In genomic region chr3:15997274-15997943, GRCh38 we compare ENCODE assay signal across 22 cellular contexts.
A peak's percentile ranks its signal among the peaks of the same experiment; 100 is the strongest.
DNase-seq lines count a peak whose midpoint lies in the region; ATAC-seq and TF ChIP-seq lines count a peak whose summit lies in the region.
"Had no signal": no experiment of that assay in that cellular context is flagged by ENCODE, and none has a peak within 500 bp of the region (broad histone marks: within the 10 kb centered on the region; RNA-seq: fewer than 3 reads in every experiment).

No MANE protein-coding gene starts in this region.

- H3K36me3 Mint-ChIP-seq in activated CD4-positive, alpha-beta T cell treated with anti-CD3 and anti-CD28 coated beads, Interleukin-2, amount 10 ng/mL, durations not matched to agents 24 days and 14 days (ENCODE audit: low read depth), result no peaks in the 10 kb centered on the region

- intact Hi-C loops in psoas muscle (cut with DNase I), result no loop called here
- intact Hi-C loops in activated CD4-positive, alpha-beta T cell treated with anti-CD3 and anti-CD28 coated beads, Interleukin-2, amount 10 ng/mL, durations not matched to agents 24 days and 14 days (cut with micrococcal nuclease), result no loop called here

- no peak overlapping the region for H3K4me3 ChIP-seq in psoas muscle
- H3K4me3 ChIP-seq: coronary artery, left ventricle myocardium inferior, vagina had no signal

- H3K27ac ChIP-seq in psoas muscle, result no peak overlapping the region
- H3K27ac ChIP-seq: coronary artery, left ventricle myocardium inferior, vagina had no signal

- peaks cover 6% of the 10 kb centered on the region for H3K4me1 Mint-ChIP-seq in activated CD4-positive, alpha-beta T cell treated with anti-CD3 and anti-CD28 coated beads, Interleukin-2, amount 10 ng/mL, durations not matched to agents 24 days and 14 days
- H3K4me1 Mint-ChIP-seq: B cell had no signal

- DNase-seq in psoas muscle (no peak), NK-92 (lab: John Stamatoyannopoulos, UW; ENCODE audit: unreplicated experiment) (no peak)
- DNase-seq in activated CD4-positive, alpha-beta T cell treated with anti-CD3 and anti-CD28 coated beads, Interleukin-2, amount 10 ng/mL, durations not matched to agents 24 days and 14 days, result no peak
- DNase-seq: activated effector memory CD4-positive, alpha-beta T cell treated with Interleukin-2 at 50 U/mL for 16 hours; aorta; DMS79; hypothalamus; left ventricle myocardium inferior; NCI-H1436 treated with DMSO at 0.1 percent for 48 hours; NCI-H526; stimulated activated CD4-positive, alpha-beta T cell treated with anti-CD3 and anti-CD28 coated beads, Interleukin-4, amount 100 ng/mL, for 24 hours; stimulated activated naive CD4-positive, alpha-beta T cell treated with Interleukin-2 at 50 U/mL for 16 hours had no signal

- no peak overlapping the region for H3K4me3 Mint-ChIP-seq in activated CD4-positive, alpha-beta T cell treated with anti-CD3 and anti-CD28 coated beads, Interleukin-2, amount 10 ng/mL, durations not matched to agents 24 days and 14 days
- H3K4me3 Mint-ChIP-seq: B cell, nephron had no signal

- H3K27ac Mint-ChIP-seq in activated CD4-positive, alpha-beta T cell treated with anti-CD3 and anti-CD28 coated beads, Interleukin-2, amount 10 ng/mL, durations not matched to agents 24 days and 14 days, result no peak overlapping the region
- H3K27ac Mint-ChIP-seq: B cell, nephron had no signal

- TF ChIP-seq CTCF in psoas muscle (IDR thresholded peaks at IDR 0.05), result no peak

- H3K4me1 ChIP-seq in psoas muscle, result peaks cover 12% of the 10 kb centered on the region
- H3K4me1 ChIP-seq: left ventricle myocardium inferior, vagina had no signal

- peaks cover 8% of the 10 kb centered on the region for H3K9me3 Mint-ChIP-seq in activated CD4-positive, alpha-beta T cell treated with anti-CD3 and anti-CD28 coated beads, Interleukin-2, amount 10 ng/mL, durations not matched to agents 24 days and 14 days

- no peaks in the 10 kb centered on the region for H3K9me3 ChIP-seq in psoas muscle
- H3K9me3 ChIP-seq: left ventricle myocardium inferior, vagina had no signal

- ATAC-seq in GM18498 (IDR thresholded peaks at IDR 0.05; ENCODE audit: unreplicated experiment), result peak; percentile 72
- ATAC-seq in GM19351 (IDR thresholded peaks at IDR 0.05; ENCODE audit: unreplicated experiment), result peak; percentile 99
- ATAC-seq in HG02759 (IDR thresholded peaks at IDR 0.05; ENCODE audit: unreplicated experiment), result peak; percentile 75
- ATAC-seq in HG03575 (IDR thresholded peaks at IDR 0.05; ENCODE audit: extremely low read depth, insufficient number of reproducible peaks, low FRiP score, unreplicated experiment), result peak; percentile 61
- no peak for ATAC-seq in GM19452 (IDR thresholded peaks at IDR 0.05; ENCODE audit: unreplicated experiment)
- no peak for ATAC-seq in psoas muscle
- ATAC-seq: sciatic nerve had no signal

- WGBS in psoas muscle, 3 donors, result 73 to 85% (median 80%) methylated on average over 4 of the region's 4 CpGs

- H3K27me3 Mint-ChIP-seq in activated CD4-positive, alpha-beta T cell treated with anti-CD3 and anti-CD28 coated beads, Interleukin-2, amount 10 ng/mL, durations not matched to agents 24 days and 14 days, result peaks cover 4% of the 10 kb centered on the region

- H3K27me3 ChIP-seq in psoas muscle (ENCODE audit: insufficient read depth in 3 of 3, low read length in 2 of 3), result no peaks in the 10 kb centered on the region
- H3K27me3 ChIP-seq: vagina had no signal

- H3K36me3 ChIP-seq in psoas muscle (ENCODE audit: insufficient read depth in 1 of 2, low read depth in 1 of 2), result no peaks in the 10 kb centered on the region
- H3K36me3 ChIP-seq: left ventricle myocardium inferior, vagina had no signal

Comparison
In these comparisons a context has a peak if more than half of its experiments do, and no peak if none do; other contexts are left out.
1. ATAC-seq: peak in GM18498 (single experiment), GM19351 (single experiment), HG02759 (single experiment) and HG03575 (single experiment); none in GM19452 (single experiment) and psoas muscle (0 of 4).